ENCODE assay signal across 22 cellular contexts in the genomic region with DNA sequence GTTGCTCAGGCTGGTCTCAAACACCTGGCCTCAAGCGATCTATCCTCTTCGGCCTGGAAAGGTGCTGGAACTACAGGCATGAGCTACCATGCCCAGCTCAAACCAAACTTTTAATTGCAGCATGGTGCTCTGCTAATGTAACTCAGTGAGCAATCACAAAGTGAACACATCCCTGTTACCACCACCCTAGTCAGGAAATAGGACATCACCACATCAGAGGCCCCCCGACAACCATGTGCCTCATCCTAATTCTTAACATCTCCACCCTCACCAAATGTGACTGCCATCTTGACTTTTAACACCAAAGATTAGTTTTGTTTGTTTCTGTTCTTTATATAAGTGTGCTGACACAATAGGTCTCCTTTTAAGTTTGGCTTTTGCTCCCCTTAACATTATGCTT. TPM values are rescaled to one million over a fixed set of nuclear protein-coding genes. Genes with fewer than 3 reads are reported as not detected.
A peak's percentile ranks its signal among the peaks of the same experiment; 100 is the strongest.
DNase-seq lines count a peak whose midpoint lies in the region; ATAC-seq, FAIRE-seq and TF ChIP-seq lines count a peak whose summit lies in the region.
"Had no signal": no experiment of that assay in that cellular context is flagged by ENCODE, and none has a peak within 500 bp of the region (broad histone marks: within the 10 kb centered on the region; RNA-seq: fewer than 3 reads in every experiment).

No MANE protein-coding gene starts in this region.

- H2BK20ac ChIP-seq in IMR-90 (ENCODE audit: low read depth, low read length): no peak overlapping the region

- no TSS peak for BruUV-seq in HepG2 (replicated peaks; lab: Mats Ljungman, UMichigan)
- no TSS peak for BruUV-seq in IMR-90 (replicated peaks; lab: Mats Ljungman, UMichigan)

- H3K14ac ChIP-seq in IMR-90 (replicated peaks; ENCODE audit: low read depth, low read length): no peak overlapping the region

- H2BK5ac ChIP-seq in IMR-90 (ENCODE audit: low read depth, low read length, poor library complexity, severe bottlenecking): no peak overlapping the region

- peaks cover 15% of the 10 kb centered on the region for H3K27me3 Mint-ChIP-seq in activated CD8-positive, alpha-beta T cell treated with anti-CD3 and anti-CD28 coated beads, Interleukin-2, amount 10 ng/mL, durations not matched to agents 7 days and 5 days (ENCODE audit: low read depth)

- DNase-seq in HepG2 (ENCODE audit: low spot score) (no peak), right lobe of liver (no peak), IMR-90 (no peak), HK-2 (ENCODE audit: unreplicated experiment) (no peak)
- DNase-seq in activated CD8-positive, alpha-beta T cell treated with anti-CD3 and anti-CD28 coated beads, Interleukin-2, amount 10 ng/mL, durations not matched to agents 7 days and 5 days: no peak
- no peak for DNase-seq in effector CD4-positive, alpha-beta T cell
- DNase-seq: ACHN, C1 segment of cervical spinal cord, COR-L47, DMS 273 treated with DMSO at 0.1 percent for 48 hours, GF-D8, GOT3, NCI-H1105, NCI-H2081, NCI-H446 treated with DMSO at 0.1 percent for 48 hours, NCI-H69 had no signal

- no peak overlapping the region for H3K4me3 Mint-ChIP-seq in activated CD8-positive, alpha-beta T cell treated with anti-CD3 and anti-CD28 coated beads, Interleukin-2, amount 10 ng/mL, durations not matched to agents 7 days and 5 days

- H2BK15ac ChIP-seq in IMR-90 (ENCODE audit: low read depth, low read length): no peak overlapping the region

- H3K18ac ChIP-seq in IMR-90 (ENCODE audit: low read depth, low read length): no peak overlapping the region

- H3K27ac ChIP-seq in HepG2 (ENCODE audit: extremely low read length, insufficient read depth, low read length) (no peak overlapping the region), right lobe of liver (no peak overlapping the region), IMR-90 (ENCODE audit: insufficient read depth, low read length) (no peak overlapping the region)

- H3K27me3 ChIP-seq in HepG2 (ENCODE audit: control insufficient read depth in 1 of 2, insufficient read depth in 2 of 2, low read length in 2 of 2) (no peaks in the 10 kb centered on the region), right lobe of liver (no peaks in the 10 kb centered on the region), IMR-90 (ENCODE audit: control insufficient read depth, insufficient read depth, low read length) (no peaks in the 10 kb centered on the region)

- H3K56ac ChIP-seq in IMR-90 (ENCODE audit: extremely low read depth, insufficient read depth, low read length): no peak overlapping the region

- H3K4me2 ChIP-seq in HepG2 (ENCODE audit: low read depth, low read length) (no peak overlapping the region), IMR-90 (ENCODE audit: low read depth, low read length) (no peak overlapping the region)

- H3K36me3 ChIP-seq in HepG2 (replicated peaks in 1 of 2; ENCODE audit: control insufficient read depth in 1 of 2, insufficient read depth in 2 of 2, low read length in 2 of 2): no peaks in the 10 kb centered on the region
- H3K36me3 ChIP-seq in right lobe of liver: no peaks in the 10 kb centered on the region
- H3K36me3 ChIP-seq in IMR-90 (ENCODE audit: control insufficient read depth, insufficient read depth, low read length): no peaks in the 10 kb centered on the region

- TF ChIP-seq RAD21 in HepG2 (CRISPR knock-in tag; IDR thresholded peaks at IDR 0.05) (no peak), IMR-90 (IDR thresholded peaks at IDR 0.05; ENCODE audit: low read length) (no peak)

- H4K91ac ChIP-seq in IMR-90 (ENCODE audit: insufficient read depth, low read depth, low read length): no peak overlapping the region

- no peak for TF ChIP-seq POLR2A in HepG2 (IDR thresholded peaks at IDR 0.05; ENCODE audit: insufficient read depth in 1 of 2, low read depth in 2 of 2, low read length in 2 of 2)
- no peak for TF ChIP-seq POLR2A in right lobe of liver (IDR thresholded peaks at IDR 0.05)
- TF ChIP-seq POLR2A in IMR-90 (IDR thresholded peaks at IDR 0.05; ENCODE audit: low read depth, low read length): no peak

- H3K9me3 ChIP-seq in HepG2 (ENCODE audit: low read length) (no peaks in the 10 kb centered on the region), right lobe of liver (no peaks in the 10 kb centered on the region), IMR-90 (ENCODE audit: control insufficient read depth, insufficient read depth, low read length) (no peaks in the 10 kb centered on the region)

- H4K20me1 ChIP-seq in HepG2 (ENCODE audit: insufficient read depth, low read length) (no peaks in the 10 kb centered on the region), IMR-90 (ENCODE audit: insufficient read depth, low read length) (no peaks in the 10 kb centered on the region)

- no peaks in the 10 kb centered on the region for H3K9me3 Mint-ChIP-seq in activated CD8-positive, alpha-beta T cell treated with anti-CD3 and anti-CD28 coated beads, Interleukin-2, amount 10 ng/mL, durations not matched to agents 7 days and 5 days (ENCODE audit: insufficient read depth)

- peaks cover 8% of the 10 kb centered on the region for H3K4me1 Mint-ChIP-seq in activated CD8-positive, alpha-beta T cell treated with anti-CD3 and anti-CD28 coated beads, Interleukin-2, amount 10 ng/mL, durations not matched to agents 7 days and 5 days (ENCODE audit: low read depth)

- dilution Hi-C loops in IMR-90 (cut with HindIII; ENCODE audit: low sequenced_read_pairs, unreplicated experiment): no loop called here

- H3K4me1 ChIP-seq in HepG2 (ENCODE audit: insufficient read depth, low read length) (no peaks in the 10 kb centered on the region), right lobe of liver (no peaks in the 10 kb centered on the region), IMR-90 (ENCODE audit: control insufficient read depth, insufficient read depth, low read length) (no peaks in the 10 kb centered on the region)

- H3K79me1 ChIP-seq in IMR-90 (ENCODE audit: low read depth in 1 of 2, low read length in 2 of 2): no peaks in the 10 kb centered on the region

- no peak overlapping the region for H4K8ac ChIP-seq in IMR-90 (ENCODE audit: low read depth in 2 of 2, low read length in 2 of 2)

- no peak overlapping the region for H3K4me3 ChIP-seq in HepG2 (replicated peaks in 1 of 3; ENCODE audit: insufficient read depth in 1 of 3, low read depth in 2 of 3, low read length in 3 of 3)
- no peak overlapping the region for H3K4me3 ChIP-seq in right lobe of liver
- no peak overlapping the region for H3K4me3 ChIP-seq in IMR-90 (ENCODE audit: insufficient read depth, low read depth, low read length)
- H3K4me3 ChIP-seq: K562 had no signal

- H3K9ac ChIP-seq in HepG2 (ENCODE audit: insufficient read depth, low read depth, low read length) (no peak overlapping the region), IMR-90 (ENCODE audit: low read depth, low read length) (no peak overlapping the region)

- H2AK5ac ChIP-seq in IMR-90 (ENCODE audit: low read depth, low read length): no peak overlapping the region

- WGBS in HepG2 (ENCODE audit: low lambda C conversion rate): 97% methylated on average over 3 of the region's 3 CpGs
- 89% methylated on average over 3 of the region's 3 CpGs for WGBS in right lobe of liver (ENCODE audit: insufficient coverage, low coverage, low lambda C conversion rate, missing lambda C conversion rate)
- 100% methylated on average over 2 of the region's 3 CpGs; no CpG with 5 or more reads in 1 of the 2 experiments for WGBS in IMR-90 (ENCODE audit: extremely low coverage in 2 of 2, insufficient read length in 1 of 2), 2 experiments

- TF ChIP-seq CTCF in HepG2 (CRISPR knock-in tag; IDR thresholded peaks at IDR 0.05): no peak
- TF ChIP-seq CTCF in right lobe of liver (IDR thresholded peaks at IDR 0.05): no peak
- TF ChIP-seq CTCF in IMR-90 (conservative IDR thresholded peaks at IDR 0.05; ENCODE audit: low read depth, low read length): no peak

- FAIRE-seq in HepG2 (lab: Jason Lieb, UNC): no peak
- FAIRE-seq: K562, RCC 7860 had no signal

- H3K23ac ChIP-seq in IMR-90 (ENCODE audit: low read depth, low read length): no peak overlapping the region

- no peaks in the 10 kb centered on the region for H3K9me1 ChIP-seq in IMR-90 (ENCODE audit: insufficient read depth, low read length)

- H2BK120ac ChIP-seq in IMR-90 (ENCODE audit: low read depth, low read length): no peak overlapping the region

- no peak overlapping the region for H3K4ac ChIP-seq in IMR-90 (ENCODE audit: low read depth, low read length)

- POLR2A ChIA-PET in HepG2 (lab: Yijun Ruan, JAX): no interaction called here
- POLR2A ChIA-PET in IMR-90 (lab: Charles Lee; ENCODE audit: unreplicated experiment): no interaction called here
- POLR2A ChIA-PET in activated CD8-positive, alpha-beta T cell treated with anti-CD3 and anti-CD28 coated beads, Interleukin-2, amount 10 ng/mL, durations not matched to agents 7 days and 5 days (lab: Charles Lee): no interaction called here

- peak overlapping the region; percentile 15 for H2AK9ac ChIP-seq in IMR-90 (replicated peaks; ENCODE audit: low read depth, low read length, poor library complexity)

- CTCF ChIA-PET in HepG2 (lab: Yijun Ruan, JAX; ENCODE audit: low intra/inter-chr PET ratio, low total read pairs): no interaction called here
- CTCF ChIA-PET in IMR-90 (lab: Yijun Ruan, JAX): no interaction called here
- CTCF ChIA-PET in activated CD8-positive, alpha-beta T cell treated with anti-CD3 and anti-CD28 coated beads, Interleukin-2, amount 10 ng/mL, durations not matched to agents 7 days and 5 days (lab: Charles Lee): no interaction called here

- H3K27ac Mint-ChIP-seq in activated CD8-positive, alpha-beta T cell treated with anti-CD3 and anti-CD28 coated beads, Interleukin-2, amount 10 ng/mL, durations not matched to agents 7 days and 5 days: no peak overlapping the region

- TF ChIP-seq EP300 in HepG2 (IDR thresholded peaks at IDR 0.05; ENCODE audit: low read depth in 2 of 2, low read length in 2 of 2) (no peak), HepG2 (CRISPR knock-in tag; IDR thresholded peaks at IDR 0.05; ENCODE audit: borderline replicate concordance) (no peak)

- intact Hi-C loops in HepG2 (cut with micrococcal nuclease; ENCODE audit: unreplicated experiment): no loop called here
- intact Hi-C loops in right lobe of liver (cut with DNase I): no loop called here
- intact Hi-C loops in IMR-90 (cut with micrococcal nuclease): loop anchor here (10.0 kb wide), 1 partner anchor 159 kb away; no protein-coding TSS in a partner anchor

- no peaks in the 10 kb centered on the region for H3K79me2 ChIP-seq in HepG2 (ENCODE audit: insufficient read depth, low read length)

- no peak overlapping the region for H4K5ac ChIP-seq in IMR-90 (ENCODE audit: low read depth, low read length)

- ATAC-seq in HepG2 (no peak; the same call in 2 of the 3 replicates), right lobe of liver (no peak), IMR-90 (ENCODE audit: low read depth) (no peak), GM21528 (IDR thresholded peaks at IDR 0.05; ENCODE audit: low FRiP score, unreplicated experiment) (no peak)
- peak; percentile 47 for ATAC-seq in activated CD8-positive, alpha-beta T cell treated with anti-CD3 and anti-CD28 coated beads, Interleukin-2, amount 10 ng/mL, durations not matched to agents 7 days and 5 days
- ATAC-seq: HCT116, K562, Right ventricle myocardium inferior had no signal

- H3K36me3 Mint-ChIP-seq in activated CD8-positive, alpha-beta T cell treated with anti-CD3 and anti-CD28 coated beads, Interleukin-2, amount 10 ng/mL, durations not matched to agents 7 days and 5 days (ENCODE audit: low read depth): peaks cover 2% of the 10 kb centered on the region

- in situ Hi-C loops in HepG2 (cut with HindIII; ENCODE audit: extremely low pct_ligation_motif_present, low pct_unique_long_range_greater_than_20kb): no loop called here
- in situ Hi-C loops in IMR-90 (cut with MboI; ENCODE audit: low sequenced_read_pairs): no loop called here

- H2AFZ ChIP-seq in HepG2 (ENCODE audit: low read length) (no peak overlapping the region), IMR-90 (replicated peaks; ENCODE audit: low read length, poor library complexity) (no peak overlapping the region)

RNA-seq across cellular contexts. Expression of gene SDR39U1, which starts 22.8 kb away (rescaled TPM):
- total RNA-seq in HepG2 (2016; rRNA removed; fragmentation: Illumina TruSeq; extraction: Trizol) (25.0 and 34.4 TPM in 2 replicates), right lobe of liver (10 to 100 TPM; 24.9 to 32.8 (median 28.3) TPM), IMR-90 (2012; rRNA removed) (5.0 and 7.5 TPM in 2 replicates)
- total RNA-seq in HepG2 (2016; cell fraction: cytosol; rRNA removed; fragmentation: Illumina TruSeq; extraction: Trizol; ENCODE audit: low read depth): 13.3 and 16.3 TPM in 2 replicates
- total RNA-seq in HepG2 (2016; cell fraction: insoluble cytoplasmic fraction; rRNA removed; fragmentation: Illumina TruSeq; extraction: Trizol): 19.5 and 33.3 TPM in 2 replicates
- 24.0 and 26.0 TPM in 2 replicates for total RNA-seq in HepG2 (2016; cell fraction: membrane; rRNA removed; fragmentation: Illumina TruSeq; extraction: Trizol)
- total RNA-seq in HepG2 (2016; cell fraction: nucleus; rRNA removed; fragmentation: Illumina TruSeq; extraction: Trizol): 44.1 and 45.4 TPM in 2 replicates
- polyA plus RNA-seq in HepG2 (2011; rRNA removed) (129 and 163 TPM in 2 replicates), IMR-90 (2012; rRNA removed) (46.3 and 50.4 TPM in 2 replicates)
- polyA plus RNA-seq in HepG2 (2011; cell fraction: cytosol; rRNA removed): 99.7 and 120 TPM in 2 replicates
- 808 and 816 TPM in 2 replicates for polyA plus RNA-seq in HepG2 (2011; cell fraction: nucleus; rRNA removed)
- polyA plus RNA-seq in HepG2 (2012): 66.2 and 118 TPM in 2 replicates
- polyA plus RNA-seq in HepG2 (2016; cell fraction: cytosol; fragmentation: Illumina TruSeq; extraction: Trizol; ENCODE audit: low read depth): 50.3 and 55.8 TPM in 2 replicates
- 73.2 and 88.2 TPM in 2 replicates for polyA plus RNA-seq in HepG2 (2016; cell fraction: insoluble cytoplasmic fraction; fragmentation: Illumina TruSeq; extraction: Trizol; ENCODE audit: low read depth)
- 64.6 and 72.1 TPM in 2 replicates for polyA plus RNA-seq in HepG2 (2016; cell fraction: membrane; fragmentation: Illumina TruSeq; extraction: Trizol; ENCODE audit: low read depth)
- polyA plus RNA-seq in HepG2 (2016; cell fraction: nucleus; fragmentation: Illumina TruSeq; extraction: Trizol; ENCODE audit: insufficient read depth, low read depth): 164 and 186 TPM in 2 replicates
- 27.9 and 51.2 TPM in 2 replicates for polyA minus RNA-seq in HepG2 (2011; rRNA and poly(A)+ RNA removed; ENCODE audit: low replicate concordance)
- polyA minus RNA-seq in HepG2 (2011; cell fraction: cytosol; rRNA and poly(A)+ RNA removed): 18.8 and 21.3 TPM in 2 replicates
- polyA minus RNA-seq in HepG2 (2011; cell fraction: nucleus; rRNA and poly(A)+ RNA removed): 95.4 and 110 TPM in 2 replicates
- polyA plus RNA-seq in IMR-90 (2012; cell fraction: cytosol; rRNA removed): 32.8 and 36.4 TPM in 2 replicates
- 229 and 384 TPM in 2 replicates for polyA plus RNA-seq in IMR-90 (2012; cell fraction: nucleus; rRNA removed; ENCODE audit: low replicate concordance)
- 10 to 100 TPM; 47.6 to 58.6 TPM for total RNA-seq in activated CD8-positive, alpha-beta T cell treated with anti-CD3 and anti-CD28 coated beads, Interleukin-2, amount 10 ng/mL, durations not matched to agents 7 days and 5 days

RNA-seq across cellular contexts. Expression of gene KHNYN, which starts 35.6 kb away (rescaled TPM):
- total RNA-seq in HepG2 (2016; rRNA removed; fragmentation: Illumina TruSeq; extraction: Trizol) (72.2 and 75.7 TPM in 2 replicates), right lobe of liver (10 to 100 TPM; 19.6 to 24.9 (median 21.4) TPM), IMR-90 (2012; rRNA removed) (22.8 and 24.4 TPM in 2 replicates)
- total RNA-seq in HepG2 (2016; cell fraction: cytosol; rRNA removed; fragmentation: Illumina TruSeq; extraction: Trizol; ENCODE audit: low read depth): 10.2 and 10.7 TPM in 2 replicates
- total RNA-seq in HepG2 (2016; cell fraction: insoluble cytoplasmic fraction; rRNA removed; fragmentation: Illumina TruSeq; extraction: Trizol): 60.0 and 78.8 TPM in 2 replicates
- 35.9 and 40.5 TPM in 2 replicates for total RNA-seq in HepG2 (2016; cell fraction: membrane; rRNA removed; fragmentation: Illumina TruSeq; extraction: Trizol)
- total RNA-seq in HepG2 (2016; cell fraction: nucleus; rRNA removed; fragmentation: Illumina TruSeq; extraction: Trizol): 62.0 and 78.7 TPM in 2 replicates
- polyA plus RNA-seq in HepG2 (2011; rRNA removed) (52.8 and 76.4 TPM in 2 replicates), IMR-90 (2012; rRNA removed) (16.1 and 18.9 TPM in 2 replicates)
- polyA plus RNA-seq in HepG2 (2011; cell fraction: cytosol; rRNA removed): 36.1 and 40.8 TPM in 2 replicates
- 158 and 160 TPM in 2 replicates for polyA plus RNA-seq in HepG2 (2011; cell fraction: nucleus; rRNA removed)
- 82.6 and 83.5 TPM in 2 replicates for polyA plus RNA-seq in HepG2 (2012)
- polyA plus RNA-seq in HepG2 (2016; cell fraction: cytosol; fragmentation: Illumina TruSeq; extraction: Trizol; ENCODE audit: low read depth): 4.7 and 5.4 TPM in 2 replicates
- 37.4 and 41.5 TPM in 2 replicates for polyA plus RNA-seq in HepG2 (2016; cell fraction: insoluble cytoplasmic fraction; fragmentation: Illumina TruSeq; extraction: Trizol; ENCODE audit: low read depth)
- polyA plus RNA-seq in HepG2 (2016; cell fraction: membrane; fragmentation: Illumina TruSeq; extraction: Trizol; ENCODE audit: low read depth): 19.0 and 20.9 TPM in 2 replicates
- 71.6 and 72.4 TPM in 2 replicates for polyA plus RNA-seq in HepG2 (2016; cell fraction: nucleus; fragmentation: Illumina TruSeq; extraction: Trizol; ENCODE audit: insufficient read depth, low read depth)
- 29.4 and 108 TPM in 2 replicates for polyA minus RNA-seq in HepG2 (2011; rRNA and poly(A)+ RNA removed; ENCODE audit: low replicate concordance)
- polyA minus RNA-seq in HepG2 (2011; cell fraction: cytosol; rRNA and poly(A)+ RNA removed): 32.8 and 41.4 TPM in 2 replicates
- 109 and 126 TPM in 2 replicates for polyA minus RNA-seq in HepG2 (2011; cell fraction: nucleus; rRNA and poly(A)+ RNA removed)
- 9.2 and 9.4 TPM in 2 replicates for polyA plus RNA-seq in IMR-90 (2012; cell fraction: cytosol; rRNA removed)
- polyA plus RNA-seq in IMR-90 (2012; cell fraction: nucleus; rRNA removed; ENCODE audit: low replicate concordance): 44.0 and 53.0 TPM in 2 replicates
- 10 to 100 TPM; 55.4 to 58.9 TPM for total RNA-seq in activated CD8-positive, alpha-beta T cell treated with anti-CD3 and anti-CD28 coated beads, Interleukin-2, amount 10 ng/mL, durations not matched to agents 7 days and 5 days

RNA-seq across cellular contexts. Expression of gene CBLN3, which starts 35.9 kb away (rescaled TPM):
- total RNA-seq in HepG2 (2016; rRNA removed; fragmentation: Illumina TruSeq; extraction: Trizol) (0.45 and 0.66 TPM in 2 replicates), right lobe of liver (1 to 10 TPM in 4 of 6 experiments, under 1 TPM in 2; 0.74 to 1.8 (median 1.2) TPM), IMR-90 (2012; rRNA removed) (0.56 and 0.72 TPM in 2 replicates)
- 0.62 and 0.81 TPM in 2 replicates for total RNA-seq in HepG2 (2016; cell fraction: cytosol; rRNA removed; fragmentation: Illumina TruSeq; extraction: Trizol; ENCODE audit: low read depth)
- total RNA-seq in HepG2 (2016; cell fraction: insoluble cytoplasmic fraction; rRNA removed; fragmentation: Illumina TruSeq; extraction: Trizol): 0.58 and 0.78 TPM in 2 replicates
- 1.3 TPM in 2 replicates for total RNA-seq in HepG2 (2016; cell fraction: membrane; rRNA removed; fragmentation: Illumina TruSeq; extraction: Trizol)
- total RNA-seq in HepG2 (2016; cell fraction: nucleus; rRNA removed; fragmentation: Illumina TruSeq; extraction: Trizol): 0.47 and 0.60 TPM in 2 replicates
- polyA plus RNA-seq in HepG2 (2011; rRNA removed) (0.74 and 0.98 TPM in 2 replicates), IMR-90 (2012; rRNA removed) (3.9 and 4.5 TPM in 2 replicates)
- polyA plus RNA-seq in HepG2 (2011; cell fraction: cytosol; rRNA removed): 0.71 and 0.97 TPM in 2 replicates
- 1.3 and 1.8 TPM in 2 replicates for polyA plus RNA-seq in HepG2 (2011; cell fraction: nucleus; rRNA removed)
- 0.77 and 1.9 TPM in 2 replicates for polyA plus RNA-seq in HepG2 (2012)
- 0.70 and 0.86 TPM in 2 replicates for polyA plus RNA-seq in HepG2 (2016; cell fraction: cytosol; fragmentation: Illumina TruSeq; extraction: Trizol; ENCODE audit: low read depth)
- 0.62 and 1.3 TPM in 2 replicates for polyA plus RNA-seq in HepG2 (2016; cell fraction: insoluble cytoplasmic fraction; fragmentation: Illumina TruSeq; extraction: Trizol; ENCODE audit: low read depth)
- 1.4 TPM in 2 replicates for polyA plus RNA-seq in HepG2 (2016; cell fraction: membrane; fragmentation: Illumina TruSeq; extraction: Trizol; ENCODE audit: low read depth)
- 1.3 and 1.6 TPM in 2 replicates for polyA plus RNA-seq in HepG2 (2016; cell fraction: nucleus; fragmentation: Illumina TruSeq; extraction: Trizol; ENCODE audit: insufficient read depth, low read depth)
- polyA minus RNA-seq in HepG2 (2011; rRNA and poly(A)+ RNA removed; ENCODE audit: low replicate concordance): 0.37 and 0.92 TPM in 2 replicates
- 0.30 and 0.35 TPM in 2 replicates for polyA minus RNA-seq in HepG2 (2011; cell fraction: cytosol; rRNA and poly(A)+ RNA removed)
- 0.52 and 0.75 TPM in 2 replicates for polyA minus RNA-seq in HepG2 (2011; cell fraction: nucleus; rRNA and poly(A)+ RNA removed)
- 2.7 and 2.9 TPM in 2 replicates for polyA plus RNA-seq in IMR-90 (2012; cell fraction: cytosol; rRNA removed)
- 27.9 and 42.0 TPM in 2 replicates for polyA plus RNA-seq in IMR-90 (2012; cell fraction: nucleus; rRNA removed; ENCODE audit: low replicate concordance)
- 1 to 10 TPM; 1.1 to 1.3 TPM for total RNA-seq in activated CD8-positive, alpha-beta T cell treated with anti-CD3 and anti-CD28 coated beads, Interleukin-2, amount 10 ng/mL, durations not matched to agents 7 days and 5 days

RNA-seq across cellular contexts. Expression of gene CMA1, which starts 42.7 kb away (rescaled TPM):
- total RNA-seq in HepG2 (2016; rRNA removed; fragmentation: Illumina TruSeq; extraction: Trizol): not detected in 2 replicates
- total RNA-seq in HepG2 (2016; cell fraction: cytosol; rRNA removed; fragmentation: Illumina TruSeq; extraction: Trizol; ENCODE audit: low read depth): not detected in 2 replicates
- total RNA-seq in HepG2 (2016; cell fraction: insoluble cytoplasmic fraction; rRNA removed; fragmentation: Illumina TruSeq; extraction: Trizol): not detected in 2 replicates
- not detected in 2 replicates for total RNA-seq in HepG2 (2016; cell fraction: membrane; rRNA removed; fragmentation: Illumina TruSeq; extraction: Trizol)
- not detected in 2 replicates for total RNA-seq in HepG2 (2016; cell fraction: nucleus; rRNA removed; fragmentation: Illumina TruSeq; extraction: Trizol)
- polyA plus RNA-seq in HepG2 (2011; rRNA removed): not detected in 2 replicates
- polyA plus RNA-seq in HepG2 (2011; cell fraction: cytosol; rRNA removed): not detected in 2 replicates
- not detected in 2 replicates for polyA plus RNA-seq in HepG2 (2011; cell fraction: nucleus; rRNA removed)
- polyA plus RNA-seq in HepG2 (2012): not detected in 2 replicates
- polyA plus RNA-seq in HepG2 (2016; cell fraction: cytosol; fragmentation: Illumina TruSeq; extraction: Trizol; ENCODE audit: low read depth): not detected in 2 replicates
- not detected in 2 replicates for polyA plus RNA-seq in HepG2 (2016; cell fraction: insoluble cytoplasmic fraction; fragmentation: Illumina TruSeq; extraction: Trizol; ENCODE audit: low read depth)
- polyA plus RNA-seq in HepG2 (2016; cell fraction: membrane; fragmentation: Illumina TruSeq; extraction: Trizol; ENCODE audit: low read depth): not detected in 2 replicates
- not detected in 2 replicates for polyA plus RNA-seq in HepG2 (2016; cell fraction: nucleus; fragmentation: Illumina TruSeq; extraction: Trizol; ENCODE audit: insufficient read depth, low read depth)
- not detected in 2 replicates for polyA minus RNA-seq in HepG2 (2011; rRNA and poly(A)+ RNA removed; ENCODE audit: low replicate concordance)
- not detected in 2 replicates for polyA minus RNA-seq in HepG2 (2011; cell fraction: cytosol; rRNA and poly(A)+ RNA removed)
- not detected in 2 replicates for polyA minus RNA-seq in HepG2 (2011; cell fraction: nucleus; rRNA and poly(A)+ RNA removed)
- total RNA-seq in right lobe of liver: not detected
- not detected in 2 replicates for total RNA-seq in IMR-90 (2012; rRNA removed)
- polyA plus RNA-seq in IMR-90 (2012; rRNA removed): not detected in 2 replicates
- polyA plus RNA-seq in IMR-90 (2012; cell fraction: cytosol; rRNA removed): not detected in 2 replicates
- polyA plus RNA-seq in IMR-90 (2012; cell fraction: nucleus; rRNA removed; ENCODE audit: low replicate concordance): not detected in 2 replicates
- total RNA-seq in activated CD8-positive, alpha-beta T cell treated with anti-CD3 and anti-CD28 coated beads, Interleukin-2, amount 10 ng/mL, durations not matched to agents 7 days and 5 days: under 1 TPM; 0.52 to 0.82 TPM
- total RNA-seq: K562, SK-MEL-5 had no signal
- polyA plus RNA-seq: K562 had no signal
